Comparison of ENCODE assay signal across 26 cellular contexts in genomic region chr21:29441651-29442050, GRCh38.
DNase-seq lines count a peak whose midpoint lies in the region; ATAC-seq, FAIRE-seq and TF ChIP-seq lines count a peak whose summit lies in the region.
"Had no signal": no experiment of that assay in that cellular context is flagged by ENCODE, and none has a peak within 500 bp of the region (broad histone marks: within the 10 kb centered on the region; RNA-seq: fewer than 3 reads in every experiment).

No MANE protein-coding gene starts in this region.

- peaks cover 0 to 4% (median 0%) of the 10 kb centered on the region in 3 donors for H3K36me3 Mint-ChIP-seq in naive thymus-derived CD8-positive, alpha-beta T cell
- H3K36me3 Mint-ChIP-seq: WTC11 had no signal

- no peak for ATAC-seq in naive thymus-derived CD8-positive, alpha-beta T cell
- ATAC-seq: activated T-helper 17 cell treated with anti-CD3 and anti-CD28 coated beads, Interleukin-2, amount 50 U/mL, for 72 hours; left lobe of liver; WTC11 had no signal

- no peak for TF ChIP-seq POLR2A in GM12892 (IDR thresholded peaks at IDR 0.05; ENCODE audit: low read depth, low read length)
- TF ChIP-seq POLR2A in GM12891 (IDR thresholded peaks at IDR 0.05; ENCODE audit: low read depth, low read length): no peak

- no peak overlapping the region for H3K4me3 ChIP-seq in AG09309 (ENCODE audit: control insufficient read depth, low read depth, low read length)
- H3K4me3 ChIP-seq in astrocyte of the cerebellum (ENCODE audit: low read depth, low read length): no peak overlapping the region
- H3K4me3 ChIP-seq: dorsolateral prefrontal cortex, skin epidermis, stomach, tibial artery had no signal

- DNase-seq in AG09309 (ENCODE audit: low read depth): peak; percentile 40
- DNase-seq in COLO829 (ENCODE audit: low spot score): peak; percentile 24
- DNase-seq in astrocyte of the cerebellum (ENCODE audit: low read depth): peak; percentile 48
- no peak for DNase-seq in naive thymus-derived CD8-positive, alpha-beta T cell
- no peak for DNase-seq in DMS79 treated with DMSO at 0.1 percent for 48 hours (lab: John Stamatoyannopoulos, UW)
- no peak for DNase-seq in GM12892 (ENCODE audit: insufficient read length)
- DNase-seq in GM12891 (ENCODE audit: insufficient read length, low spot score): no peak
- DNase-seq: aorta, cerebellar nuclear complex, dorsolateral prefrontal cortex, naive B cell, NCI-H1048, NCI-H1930, NCI-H2227 treated with DMSO at 0.1 percent for 48 hours, NCI-H526 treated with DMSO at 0.1 percent for 48 hours, occipital lobe, stomach, tibial artery had no signal

- no peak for FAIRE-seq in GM12892 (lab: Jason Lieb, UNC)
- FAIRE-seq in GM12891 (lab: Jason Lieb, UNC): no peak
- FAIRE-seq: H54, RCC 7860 had no signal

- POLR2A ChIA-PET in naive thymus-derived CD8-positive, alpha-beta T cell (lab: Charles Lee): interaction anchor here (0.6 kb wide), 1 partner anchor 55 kb away, joined by 3 read pairs; no protein-coding TSS in a partner anchor

- H3K27me3 Mint-ChIP-seq in naive thymus-derived CD8-positive, alpha-beta T cell: no peaks in the 10 kb centered on the region
- H3K27me3 Mint-ChIP-seq: activated T-helper 17 cell treated with anti-CD3 and anti-CD28 coated beads, Interleukin-2, amount 50 U/mL, for 72 hours; memory B cell; naive B cell had no signal

- peak overlapping the region in 7 of 10 donors; percentile 17 to 78 (median 61) for H3K27ac Mint-ChIP-seq in naive thymus-derived CD8-positive, alpha-beta T cell
- H3K27ac Mint-ChIP-seq: activated naive CD4-positive, alpha-beta T cell treated with anti-CD3 and anti-CD28 coated beads, Interleukin-2, amount 50 U/mL, for 72 hours; activated T-helper 17 cell treated with anti-CD3 and anti-CD28 coated beads, Interleukin-2, amount 50 U/mL, for 72 hours; memory B cell; naive B cell; WTC11 had no signal

- H3K4me3 Mint-ChIP-seq in naive thymus-derived CD8-positive, alpha-beta T cell: peak overlapping the region in 3 of 10 donors; percentile 1 to 59 (median 42)
- H3K4me3 Mint-ChIP-seq: activated T-helper 17 cell treated with anti-CD3 and anti-CD28 coated beads, Interleukin-2, amount 50 U/mL, for 72 hours; memory B cell; naive B cell; WTC11 had no signal

- H3K9me3 Mint-ChIP-seq in naive thymus-derived CD8-positive, alpha-beta T cell: no peaks in the 10 kb centered on the region
- H3K9me3 Mint-ChIP-seq: activated T-helper 17 cell treated with anti-CD3 and anti-CD28 coated beads, Interleukin-2, amount 50 U/mL, for 72 hours; memory B cell; WTC11 had no signal

- in situ Hi-C loops in astrocyte of the cerebellum (cut with HindIII; ENCODE audit: low sequenced_read_pairs): no loop called here

- no peak for TF ChIP-seq CTCF in AG09309 (IDR thresholded peaks at IDR 0.05; ENCODE audit: control insufficient read depth, insufficient read depth, low read depth, low read length, missing control alignments)
- no peak for TF ChIP-seq CTCF in astrocyte of the cerebellum (IDR thresholded peaks at IDR 0.05; ENCODE audit: low read depth, low read length, missing control alignments)

- H3K4me1 Mint-ChIP-seq in naive thymus-derived CD8-positive, alpha-beta T cell: peaks cover 5 to 15% (median 13%) of the 10 kb centered on the region in 4 donors

TF ChIP-seq in GM12891, 5 proteins besides CTCF, POLR2A, EP300 and RAD21:
- TF ChIP-seq TAF1 (IDR thresholded peaks at IDR 0.05; ENCODE audit: low read depth, low read length): no peak
- TF ChIP-seq PAX5 (IDR thresholded peaks at IDR 0.05; ENCODE audit: insufficient read depth, low read length, severe bottlenecking): no peak
- no peak for TF ChIP-seq POLR2AphosphoS5 (IDR thresholded peaks at IDR 0.05; ENCODE audit: low read depth, low read length)
- TF ChIP-seq POU2F2 (IDR thresholded peaks at IDR 0.05; ENCODE audit: low read depth, low read length): no peak
- TF ChIP-seq SPI1 (IDR thresholded peaks at IDR 0.05; ENCODE audit: low read depth, low read length): no peak

Comparison
In these comparisons a context has a peak if more than half of its experiments do, and no peak if none do; other contexts are left out.
1. DNase-seq: peak in AG09309 (single experiment), COLO829 (single experiment) and astrocyte of the cerebellum (single experiment); none in naive thymus-derived CD8-positive, alpha-beta T cell (0 of 10), DMS79 treated with DMSO at 0.1 percent for 48 hours (single experiment), GM12892 (single experiment) and GM12891 (single experiment).